7 cellular contexts compared by ENCODE assay signal in genomic region chr15:39782441-39783138, GRCh38.
A peak's percentile ranks its signal among the peaks of the same experiment; 100 is the strongest.
DNase-seq lines count a peak whose midpoint lies in the region; ATAC-seq and TF ChIP-seq lines count a peak whose summit lies in the region.

FSIP1 (minus strand) TSS chr15:39782841; CDS start chr15:39776524, 6,317 bp downstream.

- TF ChIP-seq CTCF in astrocyte of the spinal cord (IDR thresholded peaks at IDR 0.05; ENCODE audit: low read depth, low read length) (no peak), retinal pigment epithelial cell (conservative IDR thresholded peaks at IDR 0.05; ENCODE audit: low read depth, low read length) (no peak)

- H3K4me3 ChIP-seq in astrocyte of the spinal cord (ENCODE audit: low read depth, low read length): peak within 1 kb of the TSS; percentile 72
- H3K4me3 ChIP-seq in retinal pigment epithelial cell (ENCODE audit: low read length): peak within 1 kb of the TSS; percentile 90

- in situ Hi-C loops in astrocyte of the spinal cord (cut with HindIII; ENCODE audit: low sequenced_read_pairs): no loop called here

- peak; percentile 83 for ATAC-seq in GM18508 (IDR thresholded peaks at IDR 0.05; ENCODE audit: insufficient read depth, unreplicated experiment)
- ATAC-seq in HG02981 (IDR thresholded peaks at IDR 0.05; ENCODE audit: unreplicated experiment): peak; percentile 97

- peak; percentile 71 for DNase-seq in NCI-H2029 (lab: John Stamatoyannopoulos, UW)
- peak; percentile 91 for DNase-seq in T-helper 9 cell
- peak; percentile 97 for DNase-seq in astrocyte of the spinal cord (ENCODE audit: low read depth, low spot score)
- DNase-seq in hippocampal formation (lab: John Stamatoyannopoulos, UW): peak; percentile 92 to 97
- peak; percentile 78 for DNase-seq in retinal pigment epithelial cell (ENCODE audit: low read depth)

Comparison
In these comparisons a context has a peak if more than half of its experiments do, and no peak if none do; other contexts are left out.
1. Peak in every context shown above with its lines: DNase-seq, ATAC-seq and H3K4me3 ChIP-seq.